In genomic region chr1:45454464-45454863, GRCh38 we compare ENCODE assay signal across 21 cellular contexts. TPM values are rescaled to one million over a fixed set of nuclear protein-coding genes. Genes with fewer than 3 reads are reported as not detected.
DNase-seq lines count a peak whose midpoint lies in the region; ATAC-seq, FAIRE-seq and TF ChIP-seq lines count a peak whose summit lies in the region.
"Had no signal": no experiment of that assay in that cellular context is flagged by ENCODE, and none has a peak within 500 bp of the region (broad histone marks: within the 10 kb centered on the region; RNA-seq: fewer than 3 reads in every experiment).

No MANE protein-coding gene starts in this region.

- no peak for TF ChIP-seq RAD21 in K562 (CRISPR knock-in tag; conservative IDR thresholded peaks at IDR 0.05 in 1 of 2, IDR thresholded peaks at IDR 0.05 in 1 of 2)

- intact Hi-C loops in K562 (cut with micrococcal nuclease): no loop called here

- H4K20me1 ChIP-seq in GM23338 (replicated peaks; ENCODE audit: insufficient read depth) (no peaks in the 10 kb centered on the region), K562 (replicated peaks; ENCODE audit: control insufficient read depth, insufficient read depth, low read length) (no peaks in the 10 kb centered on the region)
- H4K20me1 ChIP-seq: BLaER1 had no signal

- H3F3A ChIP-seq in GM23338 (replicated peaks; ENCODE audit: low read depth): 0 out of 2 replicates have a peak, but pooled peaks cover 3% of the 10 kb centered on the region

- BruUV-seq in K562 (replicated peaks; lab: Mats Ljungman, UMichigan): no TSS peak

- H3K36me3 ChIP-seq in GM23338 (ENCODE audit: insufficient read depth) (no peaks in the 10 kb centered on the region), HUES48 (ENCODE audit: control insufficient read depth, insufficient read depth, low read length) (no peaks in the 10 kb centered on the region), K562 (ENCODE audit: control insufficient read depth, insufficient read depth, low read length) (no peaks in the 10 kb centered on the region)
- H3K36me3 ChIP-seq: BLaER1, HAP-1 had no signal

- WGBS in K562 (ENCODE audit: insufficient coverage, low coverage, missing lambda C conversion rate): 53% methylated on average over 4 of the region's 4 CpGs

- TF ChIP-seq CTCF in GM23338 (conservative IDR thresholded peaks at IDR 0.05; ENCODE audit: low read depth in 2 of 2) (no peak), K562 (IDR thresholded peaks at IDR 0.05 in 2 of 3, conservative IDR thresholded peaks at IDR 0.05 in 1 of 3; ENCODE audit: insufficient read depth in 2 of 3, low read depth in 1 of 3, low read length in 3 of 3) (no peak), nephron (IDR thresholded peaks at IDR 0.05; ENCODE audit: unreplicated experiment in 3 of 3) (no peak)

- ATAC-seq in GM23338 (no peak), K562 (no peak), GM18519 (IDR thresholded peaks at IDR 0.05; ENCODE audit: low FRiP score, unreplicated experiment) (no peak)
- ATAC-seq: CD8-positive, alpha-beta T cell had no signal

- H2AFZ ChIP-seq in GM23338: no peak overlapping the region
- no peak overlapping the region for H2AFZ ChIP-seq in K562 (ENCODE audit: low read depth, low read length)
- H2AFZ ChIP-seq: GM23248 had no signal

- peak overlapping the region; percentile 66; the same call in 1 of the 2 replicates for H3K27ac Mint-ChIP-seq in GM23338
- peak overlapping the region in 2 of 3 experiments; percentile 21 to 52 for H3K27ac Mint-ChIP-seq in nephron
- H3K27ac Mint-ChIP-seq: CD4-positive, CD25-positive, alpha-beta regulatory T cell; CD8-positive, alpha-beta T cell; HFFc6 had no signal

- DNase-seq in GM23338 (ENCODE audit: low spot score): no peak
- no peak for DNase-seq in K562 (ENCODE audit: extremely low read depth in 1 of 4, low spot score in 3 of 4)
- no peak for DNase-seq in activated naive CD4-positive, alpha-beta T cell treated with anti-CD3 and anti-CD28 coated beads, Interleukin-2, amount 50 U/mL, for 16 hours
- DNase-seq in stimulated activated naive CD4-positive, alpha-beta T cell treated with Interleukin-2 at 50 U/mL for 16 hours (lab: John Stamatoyannopoulos, UW): no peak
- DNase-seq in DMS53 treated with DMSO at 0.1 percent for 48 hours (lab: John Stamatoyannopoulos, UW; ENCODE audit: unreplicated experiment): no peak
- DNase-seq: CD4-positive, CD25-positive, alpha-beta regulatory T cell; CD8-positive, alpha-beta T cell; DMS 273 treated with DMSO at 0.1 percent for 48 hours; DMS79 treated with DMSO at 0.1 percent for 48 hours; GF-D8; GM23248; HFFc6 had no signal

- H3K4me1 ChIP-seq in GM23338 (ENCODE audit: insufficient read depth) (peaks cover 16% of the 10 kb centered on the region), HUES48 (ENCODE audit: control insufficient read depth, insufficient read depth, low read length) (peaks cover 26% of the 10 kb centered on the region), K562 (replicated peaks in 1 of 2; ENCODE audit: control insufficient read depth in 2 of 2, insufficient read depth in 2 of 2, low read length in 2 of 2) (peaks cover 0 to 4% of the 10 kb centered on the region in 2 experiments; a peak in 1 of 5 replicates)
- H3K4me1 ChIP-seq: BLaER1 had no signal

- H3K27me3 Mint-ChIP-seq in GM23338 (ENCODE audit: insufficient read depth, low read depth, poor library complexity) (peaks cover 1% of the 10 kb centered on the region), nephron (ENCODE audit: low read depth) (no peaks in the 10 kb centered on the region)
- H3K27me3 Mint-ChIP-seq: B cell; CD4-positive, CD25-positive, alpha-beta regulatory T cell had no signal

- H3K9me3 Mint-ChIP-seq in GM23338 (no peaks in the 10 kb centered on the region), nephron (no peaks in the 10 kb centered on the region)
- H3K9me3 Mint-ChIP-seq: CD4-positive, CD25-positive, alpha-beta regulatory T cell; CD8-positive, alpha-beta T cell; HFFc6 had no signal

- no peaks in the 10 kb centered on the region for H3K27me3 ChIP-seq in GM23338 (ENCODE audit: insufficient read depth)
- H3K27me3 ChIP-seq in HUES48 (ENCODE audit: control insufficient read depth, insufficient read depth, low read length): no peaks in the 10 kb centered on the region
- H3K27me3 ChIP-seq in K562 (ENCODE audit: control insufficient read depth in 2 of 2, insufficient read depth in 2 of 2, low read length in 2 of 2): no peaks in the 10 kb centered on the region; a peak in 1 of 5 replicates
- H3K27me3 ChIP-seq: BLaER1 had no signal

- no peaks in the 10 kb centered on the region for H3K9me2 ChIP-seq in GM23338 (ENCODE audit: insufficient read depth)

- H3K4me2 ChIP-seq in GM23338 (0 out of 2 replicates have a peak overlapping the region, but pooled peaks have one; percentile 29), K562 (ENCODE audit: insufficient read depth, low read length) (no peak overlapping the region)
- H3K4me2 ChIP-seq: BLaER1 had no signal

- in situ Hi-C loops in K562 (cut with MboI): no loop called here

- H3K36me3 Mint-ChIP-seq in GM23338 (ENCODE audit: low read depth): peaks cover 4% of the 10 kb centered on the region; the same call in 1 of the 3 replicates
- no peaks in the 10 kb centered on the region for H3K36me3 Mint-ChIP-seq in nephron (ENCODE audit: low read depth)

- CTCF ChIA-PET in K562 (lab: Yijun Ruan, JAX; ENCODE audit: low intra/inter-chr PET ratio): no interaction called here

- no peak for TF ChIP-seq EP300 in K562 (IDR thresholded peaks at IDR 0.05; ENCODE audit: low read length)

- H3K4me3 ChIP-seq in GM23338 (no peak overlapping the region), HUES48 (ENCODE audit: low read depth, low read length) (no peak overlapping the region), K562 (no peak overlapping the region)
- H3K4me3 ChIP-seq: BLaER1, GM23248, HAP-1 had no signal

- H3K4me3 Mint-ChIP-seq in GM23338: no peak overlapping the region
- H3K4me3 Mint-ChIP-seq in nephron: no peak overlapping the region
- H3K4me3 Mint-ChIP-seq: B cell; CD4-positive, CD25-positive, alpha-beta regulatory T cell; CD8-positive, alpha-beta T cell; HFFc6 had no signal

- POLR2A ChIA-PET in K562 (lab: Yijun Ruan, JAX): no interaction called here

- H3K4me1 Mint-ChIP-seq in GM23338 (peaks cover 24% of the 10 kb centered on the region), nephron (no peaks in the 10 kb centered on the region)

- H3K79me2 ChIP-seq in GM23338 (replicated peaks; ENCODE audit: insufficient read depth) (no peaks in the 10 kb centered on the region), K562 (ENCODE audit: control insufficient read depth, insufficient read depth, low read length) (no peaks in the 10 kb centered on the region)

- no peaks in the 10 kb centered on the region for H3K9me3 ChIP-seq in HUES48 (ENCODE audit: control insufficient read depth, insufficient read depth, low read length)
- no peaks in the 10 kb centered on the region for H3K9me3 ChIP-seq in K562 (replicated peaks; ENCODE audit: control insufficient read depth, insufficient read depth, low read depth, low read length)
- H3K9me3 ChIP-seq: BLaER1, HAP-1 had no signal

- FAIRE-seq in K562 (lab: Jason Lieb, UNC): no peak
- FAIRE-seq: D721Med, GM12892 had no signal

- TF ChIP-seq POLR2A in K562 (conservative IDR thresholded peaks at IDR 0.05): no peak

- H3K27ac ChIP-seq in GM23338 (ENCODE audit: low read depth): no peak overlapping the region
- H3K27ac ChIP-seq in HUES48 (ENCODE audit: low read depth, low read length): peak overlapping the region; percentile 67
- H3K27ac ChIP-seq in K562 (ENCODE audit: extremely low read depth, low read depth, low read length): no peak overlapping the region
- H3K27ac ChIP-seq: BLaER1, C4-2B, GM23248 had no signal

- H3K9ac ChIP-seq in HUES48 (ENCODE audit: low read depth, low read length) (no peak overlapping the region), K562 (ENCODE audit: insufficient read depth in 1 of 2, low read depth in 2 of 2, low read length in 2 of 2) (no peak overlapping the region)
- H3K9ac ChIP-seq: BLaER1, GM23248 had no signal

- no peaks in the 10 kb centered on the region for H3K9me1 ChIP-seq in K562 (ENCODE audit: control insufficient read depth, insufficient read depth, low read length)

RNA-seq across cellular contexts. Expression of gene TESK2, which starts 36.5 kb away (rescaled TPM):
- 11.4 and 14.0 TPM in 2 replicates for total RNA-seq in GM23338 (2014; rRNA removed; shearing (Covaris generic))
- polyA plus RNA-seq in GM23338 (2016; fragmentation: Nextera tagmentation; extraction: Ambion mirVana) (5.2 and 6.0 TPM in 2 replicates), K562 (2011; rRNA removed) (1.0 and 3.7 TPM in 2 replicates), K562 (2014; fragmentation: Illumina TruSeq; extraction: Trizol) (4.3 and 4.7 TPM in 2 replicates), K562 (2014; fragmentation: Nextera tagmentation; extraction: Ambion mirVana) (1 to 10 TPM; 1.6 to 1.9 TPM), K562 (2014; rRNA removed) (3.7 TPM in 2 replicates)
- 4.4 and 6.0 TPM in 2 replicates for total RNA-seq in K562 (2011; cell fraction: chromatin; rRNA removed; ENCODE audit: low replicate concordance)
- total RNA-seq in K562 (2011; cell fraction: nucleolus; rRNA removed): 2.6 and 3.8 TPM in 2 replicates
- 4.8 and 6.3 TPM in 2 replicates for total RNA-seq in K562 (2011; cell fraction: nucleoplasm; rRNA removed)
- total RNA-seq in K562 (2014; rRNA removed) (3.0 and 3.1 TPM in 2 replicates), K562 (2014; rRNA removed; fragmentation: Illumina TruSeq; extraction: Trizol) (2.7 and 3.2 TPM in 2 replicates), K562 (2015; rRNA removed; fragmentation: Illumina TruSeq; extraction: Trizol) (4.9 and 5.3 TPM in 2 replicates), K562 (2021) (3.3 and 3.7 TPM in 2 replicates)
- polyA plus RNA-seq in K562 (2011; cell fraction: cytosol; rRNA removed): 0.94 and 3.0 TPM in 2 replicates
- 1.9 and 6.1 TPM in 2 replicates for polyA plus RNA-seq in K562 (2011; cell fraction: nucleus; rRNA removed)
- polyA plus RNA-seq in K562 (2012): 6.1 and 11.5 TPM in 2 replicates
- 0.93 and 2.3 TPM in 2 replicates for polyA minus RNA-seq in K562 (2011; rRNA and poly(A)+ RNA removed)
- polyA minus RNA-seq in K562 (2011; cell fraction: cytosol; rRNA and poly(A)+ RNA removed): 1.2 and 2.2 TPM in 2 replicates
- polyA minus RNA-seq in K562 (2011; cell fraction: nucleus; rRNA and poly(A)+ RNA removed): 0.78 and 1.3 TPM in 2 replicates

RNA-seq across cellular contexts. Expression of gene CCDC163, which starts 45.4 kb away (rescaled TPM):
- total RNA-seq in GM23338 (2014; rRNA removed; shearing (Covaris generic)): 1.2 and 1.6 TPM in 2 replicates
- polyA plus RNA-seq in GM23338 (2016; fragmentation: Nextera tagmentation; extraction: Ambion mirVana) (4.5 and 4.6 TPM in 2 replicates), K562 (2011; rRNA removed) (7.2 and 12.0 TPM in 2 replicates), K562 (2014; fragmentation: Illumina TruSeq; extraction: Trizol) (6.2 TPM in 2 replicates), K562 (2014; fragmentation: Nextera tagmentation; extraction: Ambion mirVana) (1 to 10 TPM; 3.7 to 8.2 TPM), K562 (2014; rRNA removed) (4.8 and 7.8 TPM in 2 replicates)
- 14.4 and 26.3 TPM in 2 replicates for total RNA-seq in K562 (2011; cell fraction: chromatin; rRNA removed; ENCODE audit: low replicate concordance)
- total RNA-seq in K562 (2011; cell fraction: nucleolus; rRNA removed): 19.0 and 22.9 TPM in 2 replicates
- total RNA-seq in K562 (2011; cell fraction: nucleoplasm; rRNA removed): 18.3 and 20.8 TPM in 2 replicates
- total RNA-seq in K562 (2014; rRNA removed) (3.5 and 4.1 TPM in 2 replicates), K562 (2014; rRNA removed; fragmentation: Illumina TruSeq; extraction: Trizol) (5.2 and 5.5 TPM in 2 replicates), K562 (2015; rRNA removed; fragmentation: Illumina TruSeq; extraction: Trizol) (3.8 and 4.0 TPM in 2 replicates), K562 (2021) (5.5 and 6.2 TPM in 2 replicates)
- 10.0 and 16.0 TPM in 2 replicates for polyA plus RNA-seq in K562 (2011; cell fraction: cytosol; rRNA removed)
- polyA plus RNA-seq in K562 (2011; cell fraction: nucleus; rRNA removed): 15.8 and 16.9 TPM in 2 replicates
- 5.6 and 11.7 TPM in 2 replicates for polyA plus RNA-seq in K562 (2012)
- polyA minus RNA-seq in K562 (2011; rRNA and poly(A)+ RNA removed): 4.2 and 4.8 TPM in 2 replicates
- 4.8 and 5.6 TPM in 2 replicates for polyA minus RNA-seq in K562 (2011; cell fraction: cytosol; rRNA and poly(A)+ RNA removed)
- polyA minus RNA-seq in K562 (2011; cell fraction: nucleus; rRNA and poly(A)+ RNA removed): 3.4 and 4.9 TPM in 2 replicates

RNA-seq across cellular contexts. Expression of gene MMACHC, which starts 45.6 kb away (rescaled TPM):
- 3.0 and 3.7 TPM in 2 replicates for total RNA-seq in GM23338 (2014; rRNA removed; shearing (Covaris generic))
- polyA plus RNA-seq in GM23338 (2016; fragmentation: Nextera tagmentation; extraction: Ambion mirVana) (4.6 and 4.9 TPM in 2 replicates), K562 (2011; rRNA removed) (8.5 and 8.8 TPM in 2 replicates), K562 (2014; fragmentation: Illumina TruSeq; extraction: Trizol) (20.4 and 21.0 TPM in 2 replicates), K562 (2014; fragmentation: Nextera tagmentation; extraction: Ambion mirVana) (10 to 100 TPM in 1 of 2 experiments, 1 to 10 TPM in 1; 8.9 to 11.4 TPM), K562 (2014; rRNA removed) (8.0 and 11.7 TPM in 2 replicates)
- 4.9 and 12.2 TPM in 2 replicates for total RNA-seq in K562 (2011; cell fraction: chromatin; rRNA removed; ENCODE audit: low replicate concordance)
- total RNA-seq in K562 (2011; cell fraction: nucleolus; rRNA removed): 7.2 and 8.8 TPM in 2 replicates
- 8.6 and 13.4 TPM in 2 replicates for total RNA-seq in K562 (2011; cell fraction: nucleoplasm; rRNA removed)
- total RNA-seq in K562 (2014; rRNA removed) (11.9 and 15.2 TPM in 2 replicates), K562 (2014; rRNA removed; fragmentation: Illumina TruSeq; extraction: Trizol) (7.8 and 8.1 TPM in 2 replicates), K562 (2015; rRNA removed; fragmentation: Illumina TruSeq; extraction: Trizol) (12.5 and 13.0 TPM in 2 replicates), K562 (2021) (18.8 and 19.1 TPM in 2 replicates)
- 11.9 and 17.3 TPM in 2 replicates for polyA plus RNA-seq in K562 (2011; cell fraction: cytosol; rRNA removed)
- polyA plus RNA-seq in K562 (2011; cell fraction: nucleus; rRNA removed): 8.9 and 11.3 TPM in 2 replicates
- polyA plus RNA-seq in K562 (2012): 5.9 and 16.4 TPM in 2 replicates
- 13.2 and 15.8 TPM in 2 replicates for polyA minus RNA-seq in K562 (2011; rRNA and poly(A)+ RNA removed)
- polyA minus RNA-seq in K562 (2011; cell fraction: cytosol; rRNA and poly(A)+ RNA removed): 10.7 and 15.3 TPM in 2 replicates
- 8.5 and 12.0 TPM in 2 replicates for polyA minus RNA-seq in K562 (2011; cell fraction: nucleus; rRNA and poly(A)+ RNA removed)
